9 cellular contexts compared by ENCODE assay signal in the genomic region with DNA sequence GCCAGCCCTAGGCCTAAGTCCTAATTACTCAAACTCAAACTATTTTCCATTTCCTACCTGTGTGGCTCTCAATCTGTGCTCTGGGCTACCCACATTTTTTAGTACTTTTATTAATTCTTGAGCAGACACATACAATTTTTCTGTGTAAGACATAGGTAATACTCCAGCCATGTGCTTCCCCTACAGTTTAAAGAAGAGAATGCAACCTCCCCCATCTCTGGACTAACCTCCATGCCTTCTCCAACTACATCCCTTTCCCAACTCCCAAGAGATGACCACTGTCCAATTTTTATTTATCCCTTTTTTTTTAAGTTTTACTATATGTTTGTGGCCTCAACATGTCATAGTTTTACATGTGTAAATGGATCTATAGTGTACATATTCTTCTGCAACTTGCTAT. TPM values are rescaled to one million over a fixed set of nuclear protein-coding genes. Genes with fewer than 3 reads are reported as not detected.
DNase-seq lines count a peak whose midpoint lies in the region; ATAC-seq and TF ChIP-seq lines count a peak whose summit lies in the region.
"Had no signal": no experiment of that assay in that cellular context is flagged by ENCODE, and none has a peak within 500 bp of the region (broad histone marks: within the 10 kb centered on the region; RNA-seq: fewer than 3 reads in every experiment).

No MANE protein-coding gene starts in this region.

- H3K27ac ChIP-seq in upper lobe of left lung = no peak overlapping the region
- H3K27ac ChIP-seq: BLaER1 treated with 17β-estradiol and CSF1 and Interleukin-3, amounts not matched to agents 10 nM and 100 nM had no signal

- H3K4me3 ChIP-seq in NB4 (ENCODE audit: low read depth, low read length) (no peak overlapping the region), upper lobe of left lung (no peak overlapping the region)
- H3K4me3 ChIP-seq: BLaER1 treated with 17β-estradiol and CSF1 and Interleukin-3, amounts not matched to agents 10 nM and 100 nM had no signal

- no peak overlapping the region for H3K4me3 Mint-ChIP-seq in progenitor cell of endocrine pancreas (ENCODE audit: low read depth)

- H3K36me3 ChIP-seq in upper lobe of left lung = peaks cover 0 to 48% (median 8%) of the 10 kb centered on the region in 4 donors

- TF ChIP-seq CTCF in NB4 (IDR thresholded peaks at IDR 0.05; ENCODE audit: low read depth, low read length) (peak; percentile 43), progenitor cell of endocrine pancreas (IDR thresholded peaks at IDR 0.05; ENCODE audit: unreplicated experiment) (peak; percentile 40), upper lobe of left lung (IDR thresholded peaks at IDR 0.05) (peak in 2 of 6 experiments; percentile 25 to 28)

- no peak for TF ChIP-seq EP300 in upper lobe of left lung (IDR thresholded peaks at IDR 0.05)

- no peaks in the 10 kb centered on the region for H3K9me3 ChIP-seq in upper lobe of left lung
- H3K9me3 ChIP-seq: BLaER1 treated with 17β-estradiol and CSF1 and Interleukin-3, amounts not matched to agents 10 nM and 100 nM had no signal

- H3K4me1 ChIP-seq in upper lobe of left lung = peaks cover 6 to 24% (median 9%) of the 10 kb centered on the region in 4 donors

- H3K27ac Mint-ChIP-seq in progenitor cell of endocrine pancreas = no peak overlapping the region

- H3K36me3 Mint-ChIP-seq in progenitor cell of endocrine pancreas (ENCODE audit: insufficient read depth) = peaks cover 24% of the 10 kb centered on the region

- peaks cover 11% of the 10 kb centered on the region for H3K4me1 Mint-ChIP-seq in progenitor cell of endocrine pancreas (ENCODE audit: low read depth)

- ATAC-seq in HG03039 (IDR thresholded peaks at IDR 0.05; ENCODE audit: unreplicated experiment) (no peak), HG03460 (IDR thresholded peaks at IDR 0.05; ENCODE audit: unreplicated experiment) (no peak), upper lobe of left lung (ENCODE audit: low FRiP score in 2 of 2) (no peak)

- no peaks in the 10 kb centered on the region for H3K27me3 ChIP-seq in upper lobe of left lung
- H3K27me3 ChIP-seq: BLaER1 treated with 17β-estradiol and CSF1 and Interleukin-3, amounts not matched to agents 10 nM and 100 nM had no signal

- no peak for TF ChIP-seq POLR2A in NB4 (IDR thresholded peaks at IDR 0.05; ENCODE audit: extremely low read depth, insufficient read length)
- TF ChIP-seq POLR2A in upper lobe of left lung (IDR thresholded peaks at IDR 0.05) = no peak

- H3K27me3 Mint-ChIP-seq in progenitor cell of endocrine pancreas = peaks cover 15% of the 10 kb centered on the region

- DNase-seq in NCI-H1694 (lab: John Stamatoyannopoulos, UW) (peak; percentile 6), NCI-H1694 treated with DMSO at 0.1 percent for 48 hours (lab: John Stamatoyannopoulos, UW) (no peak), NB4 (ENCODE audit: low read depth) (peak; percentile 33), progenitor cell of endocrine pancreas (ENCODE audit: low spot score, unreplicated experiment) (no peak), upper lobe of left lung (no peak)
- DNase-seq in central memory CD4-positive, alpha-beta T cell = peak; percentile 13

- no peaks in the 10 kb centered on the region for H3K9me3 Mint-ChIP-seq in progenitor cell of endocrine pancreas (ENCODE audit: low read depth)

RNA-seq across cellular contexts. Expression of gene HMGN4, which starts 5.8 kb away (rescaled TPM):
- total RNA-seq in progenitor cell of endocrine pancreas (39.7 and 42.5 TPM in 2 replicates), upper lobe of left lung (10 to 100 TPM; 35.6 to 76.7 (median 45.5) TPM)

RNA-seq across cellular contexts. Expression of gene BTN1A1, which starts 43.9 kb away (rescaled TPM):
- 1.5 and 1.6 TPM in 2 replicates for total RNA-seq in progenitor cell of endocrine pancreas
- not detected for total RNA-seq in upper lobe of left lung

RNA-seq across cellular contexts. Expression of gene ABT1, which starts 52.8 kb away (rescaled TPM):
- 23.6 and 25.5 TPM in 2 replicates for total RNA-seq in progenitor cell of endocrine pancreas
- total RNA-seq in upper lobe of left lung = 10 to 100 TPM in 4 of 6 donors, 1 to 10 TPM in 2; 6.3 to 22.5 (median 15.4) TPM

Comparison
In these comparisons a context has a peak if more than half of its experiments do, and no peak if none do; other contexts are left out.
1. DNase-seq: peak in NCI-H1694 (single experiment), NB4 (single experiment) and central memory CD4-positive, alpha-beta T cell (single experiment); none in NCI-H1694 treated with DMSO at 0.1 percent for 48 hours (single experiment), progenitor cell of endocrine pancreas (single experiment) and upper lobe of left lung (0 of 2).